ENCODE assay signal across 22 cellular contexts in the genomic region with DNA sequence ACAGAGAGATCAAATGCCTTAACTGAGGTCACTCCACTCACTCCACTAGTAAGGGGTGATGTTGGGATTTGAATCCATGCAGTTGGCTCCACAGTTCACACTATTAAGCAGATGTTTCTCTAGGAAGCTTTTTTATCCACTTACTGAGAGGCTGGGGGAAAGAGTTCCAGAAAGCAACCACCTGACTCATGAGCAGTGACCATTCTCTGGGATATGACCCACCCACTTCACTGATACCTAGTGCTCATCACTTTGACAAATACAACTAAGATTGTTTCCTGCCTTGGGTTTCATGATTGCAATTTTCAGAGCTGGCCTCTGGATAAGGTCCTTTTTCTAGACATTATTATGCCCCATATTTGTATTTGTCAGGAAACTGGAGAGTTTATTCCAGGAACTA.
"Had no signal": no experiment of that assay in that cellular context is flagged by ENCODE, and none has a peak within 500 bp of the region (broad histone marks: within the 10 kb centered on the region; RNA-seq: fewer than 3 reads in every experiment).

No MANE protein-coding gene starts in this region.

- H3K27ac ChIP-seq: brain microvascular endothelial cell, RWPE1, SJCRH30 had no signal

- H3K4me3 Mint-ChIP-seq: activated CD4-positive, alpha-beta memory T cell treated with anti-CD3 and anti-CD28 coated beads for 36 hours; activated naive CD4-positive, alpha-beta T cell treated with anti-CD3 and anti-CD28 coated beads, Interleukin-2, amount 10 ng/mL, durations not matched to agents 7 days and 5 days; activated naive CD8-positive, alpha-beta T cell treated with anti-CD3 and anti-CD28 coated beads for 36 hours; activated T-cell treated with anti-CD3 and anti-CD28 coated beads, Interleukin-2, amount 50 U/mL, for 4 hours had no signal

- H3K27me3 Mint-ChIP-seq: activated CD4-positive, alpha-beta memory T cell treated with anti-CD3 and anti-CD28 coated beads for 36 hours; activated naive CD4-positive, alpha-beta T cell treated with anti-CD3 and anti-CD28 coated beads, Interleukin-2, amount 10 ng/mL, durations not matched to agents 7 days and 5 days; activated naive CD8-positive, alpha-beta T cell treated with anti-CD3 and anti-CD28 coated beads for 36 hours had no signal

- H3K4me2 ChIP-seq: SK-N-SH had no signal

- H3K4me3 ChIP-seq: Peyer's patch, SJCRH30 had no signal

- DNase-seq: activated CD4-positive, alpha-beta memory T cell treated with anti-CD3 and anti-CD28 coated beads for 36 hours; activated CD4-positive, alpha-beta T cell treated with anti-CD3 and anti-CD28 coated beads for 48 hours; activated CD4-positive, CD25-positive, alpha-beta regulatory T cell treated with anti-CD3 and anti-CD28 coated beads, Interleukin-2, amount 50 U/mL, for 72 hours; activated CD8-positive, alpha-beta memory T cell treated with anti-CD3 and anti-CD28 coated beads for 24 hours; activated gamma-delta T cell; activated naive CD4-positive, alpha-beta T cell treated with anti-CD3 and anti-CD28 coated beads, Interleukin-2, amount 10 ng/mL, durations not matched to agents 7 days and 5 days; activated naive CD8-positive, alpha-beta T cell treated with anti-CD3 and anti-CD28 coated beads for 36 hours; activated T-cell treated with anti-CD3 and anti-CD28 coated beads, Interleukin-2, amount 50 U/mL, for 4 hours; brain microvascular endothelial cell; KG1; NCI-H1048; NCI-H146; NCI-H187 treated with DMSO at 0.1 percent for 48 hours; NCI-H2081 treated with DMSO at 0.1 percent for 48 hours; NCI-H446; NCI-H524; Peyer's patch; Right ventricle myocardium superior; SJCRH30; SK-N-SH; T-helper 1 cell had no signal

- H3K9me3 ChIP-seq: Peyer's patch, SJCRH30, SK-N-SH had no signal

- H3K27ac Mint-ChIP-seq: activated CD4-positive, alpha-beta memory T cell treated with anti-CD3 and anti-CD28 coated beads for 36 hours; activated naive CD4-positive, alpha-beta T cell treated with anti-CD3 and anti-CD28 coated beads, Interleukin-2, amount 10 ng/mL, durations not matched to agents 7 days and 5 days; activated naive CD8-positive, alpha-beta T cell treated with anti-CD3 and anti-CD28 coated beads for 36 hours had no signal

- H3K27me3 ChIP-seq: brain microvascular endothelial cell, Peyer's patch, SJCRH30 had no signal

- H3K36me3 ChIP-seq: brain microvascular endothelial cell, Peyer's patch, SJCRH30 had no signal

- H3K9ac ChIP-seq: SK-N-SH had no signal

- ATAC-seq: activated T-cell treated with anti-CD3 and anti-CD28 coated beads, Interleukin-2, amount 50 U/mL, for 4 hours had no signal
